In the genomic region with DNA sequence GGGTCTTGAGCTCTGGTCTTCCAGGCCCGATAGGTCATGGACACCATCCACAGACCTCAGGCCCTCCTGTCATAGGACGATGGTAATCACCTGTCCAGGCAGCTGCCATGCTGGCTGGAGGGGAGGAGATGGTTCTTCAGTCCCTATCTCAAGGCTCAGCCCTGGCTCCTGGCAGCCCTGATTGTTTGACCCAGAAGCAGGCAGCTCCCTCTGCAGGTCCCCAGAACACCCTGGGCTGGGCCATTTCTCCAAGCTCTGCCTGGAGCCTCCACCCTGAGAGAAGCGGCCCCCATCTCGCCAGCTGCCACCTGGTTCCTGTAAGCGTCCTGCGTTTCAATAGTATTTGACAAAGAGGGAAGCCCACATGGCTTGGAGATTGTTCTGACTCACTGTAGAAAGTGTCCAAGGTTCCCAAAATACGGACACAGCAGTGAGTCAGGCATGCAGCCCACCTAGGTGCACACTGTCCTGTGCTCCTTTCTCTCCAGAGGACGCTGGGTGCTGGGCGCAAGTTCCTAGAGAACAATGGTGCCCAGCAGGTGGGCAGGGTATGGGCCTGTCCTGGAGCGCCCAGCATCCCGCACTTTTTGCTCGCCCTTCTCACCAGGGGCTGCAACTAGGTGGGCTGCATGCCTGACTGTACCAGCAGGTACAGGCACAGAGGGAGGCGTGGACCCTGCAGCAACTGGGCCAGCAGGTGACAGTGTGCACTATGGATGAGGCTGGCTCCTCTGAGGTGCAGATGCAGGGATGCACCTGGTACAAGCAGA, we compare ENCODE assay signal across 27 cellular contexts.
"Had no signal": no experiment of that assay in that cellular context is flagged by ENCODE, and none has a peak within 500 bp of the region (broad histone marks: within the 10 kb centered on the region; RNA-seq: fewer than 3 reads in every experiment).

No MANE protein-coding gene starts in this region.

- FAIRE-seq: keratinocyte, urothelium cell line had no signal

- H3K4me2 ChIP-seq: hepatocyte, smooth muscle cell had no signal

- DNase-seq: activated CD4-positive, alpha-beta T cell treated with anti-CD3 and anti-CD28 coated beads for 4 hours; activated CD4-positive, alpha-beta T cell treated with anti-CD3 and anti-CD28 coated beads, Interleukin-2, amount 50 U/mL, for 48 hours; activated CD8-positive, alpha-beta memory T cell treated with anti-CD3 and anti-CD28 coated beads for 24 hours; central memory CD4-positive, alpha-beta T cell; effector memory CD4-positive, alpha-beta T cell; erythroblast; left cardiac atrium; left ventricle myocardium superior; mammary epithelial cell; naive B cell; nephron progenitor cell; ovary; retina; stimulated activated CD4-positive, alpha-beta T cell treated with anti-CD3 and anti-CD28 coated beads, Interleukin-15, amount 100 ng/mL, for 24 hours; stimulated activated CD4-positive, alpha-beta T cell treated with anti-CD3 and anti-CD28 coated beads, Interleukin-2, amount 100 ng/mL, for 24 hours; stimulated activated naive CD4-positive, alpha-beta T cell; T-helper 1 cell; transverse colon had no signal

- H3K4me1 ChIP-seq: breast epithelium, gastroesophageal sphincter, prostate gland, suprapubic skin, transverse colon had no signal

- H3K9me3 ChIP-seq: breast epithelium, ovary, prostate gland, suprapubic skin, transverse colon had no signal

- H3K27ac ChIP-seq: breast epithelium, gastroesophageal sphincter, hepatocyte, ovary, prostate gland, suprapubic skin, transverse colon had no signal

- H3K79me2 ChIP-seq: hepatocyte had no signal

- H3K27me3 ChIP-seq: hepatocyte, ovary, suprapubic skin, transverse colon had no signal

- H3K4me3 ChIP-seq: breast epithelium, gastroesophageal sphincter, hepatocyte, ovary, prostate gland, smooth muscle cell, suprapubic skin, transverse colon had no signal

- H3K36me3 ChIP-seq: breast epithelium, gastroesophageal sphincter, ovary, prostate gland, suprapubic skin, transverse colon had no signal

- H2AFZ ChIP-seq: hepatocyte had no signal

- ATAC-seq: activated naive CD4-positive, alpha-beta T cell treated with anti-CD3 and anti-CD28 coated beads, Interleukin-2, amount 50 U/mL, for 72 hours; gastroesophageal sphincter; left cardiac atrium; left ventricle myocardium superior had no signal
